ENCODE assay signal across 8 cellular contexts in the genomic region with DNA sequence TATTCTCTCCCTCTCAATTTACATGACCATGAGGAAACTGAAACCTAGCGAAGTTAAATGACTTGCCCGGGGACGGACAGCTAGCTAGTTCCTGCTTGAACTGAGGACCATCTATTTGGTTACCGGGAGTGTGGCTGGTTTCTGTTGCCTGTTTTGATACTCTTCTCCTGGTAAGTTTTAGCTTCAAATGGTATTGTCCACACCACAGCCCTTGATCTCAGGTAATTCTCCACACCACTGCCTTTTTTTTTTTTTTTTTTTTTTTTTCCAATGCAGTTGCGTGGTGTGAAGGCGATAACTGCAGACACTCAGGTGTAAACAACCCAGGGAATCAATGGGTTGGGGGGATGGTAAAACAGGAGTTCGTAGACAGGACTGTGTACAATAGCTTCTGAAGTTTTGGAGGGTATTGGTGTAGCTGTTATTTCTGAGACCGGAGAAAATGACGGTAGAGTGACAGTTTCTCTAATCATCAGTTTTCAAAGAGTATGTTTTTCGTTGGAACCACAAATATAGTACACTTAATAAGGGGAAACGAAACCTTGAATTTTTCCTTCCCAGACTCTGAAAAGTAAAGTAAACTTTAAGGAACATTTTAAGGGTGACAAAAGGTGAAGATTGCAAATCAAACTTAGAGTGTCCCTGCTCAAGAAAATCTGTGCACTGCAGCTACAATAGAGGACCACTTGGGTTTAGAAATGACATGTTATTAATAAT.
DNase-seq lines count a peak whose midpoint lies in the region; ATAC-seq, FAIRE-seq and TF ChIP-seq lines count a peak whose summit lies in the region.

No MANE protein-coding gene starts in this region.

- ATAC-seq in GM21367 (IDR thresholded peaks at IDR 0.05; ENCODE audit: unreplicated experiment), result peak; percentile 57
- peak; percentile 80 to 85 for ATAC-seq in stimulated activated naive B cell treated with anti-CD40 and anti-IgM and Interleukin-4, amounts not matched to agents 10 μg/mL and 1 μg/mL and 100 μg/mL, for 72 hours (replicated peaks)

- no peak for TF ChIP-seq CTCF in esophagus squamous epithelium (IDR thresholded peaks at IDR 0.05)

- peaks cover under 1 to 3% of the 10 kb centered on the region in 2 donors for H3K9me3 Mint-ChIP-seq in stimulated activated naive B cell treated with anti-CD40 and anti-IgM and Interleukin-4, amounts not matched to agents 10 μg/mL and 1 μg/mL and 100 μg/mL, for 72 hours

- peaks cover 0 to 51% (median 0%) of the 10 kb centered on the region in 3 donors for H3K4me1 ChIP-seq in esophagus squamous epithelium

- H3K27me3 ChIP-seq in esophagus squamous epithelium, result no peaks in the 10 kb centered on the region

- H3K4me3 Mint-ChIP-seq in stimulated activated naive B cell treated with anti-CD40 and anti-IgM and Interleukin-4, amounts not matched to agents 10 μg/mL and 1 μg/mL and 100 μg/mL, for 72 hours, result peak overlapping the region; percentile 79 to 84

- peaks cover 11 to 12% of the 10 kb centered on the region in 2 donors for H3K36me3 Mint-ChIP-seq in stimulated activated naive B cell treated with anti-CD40 and anti-IgM and Interleukin-4, amounts not matched to agents 10 μg/mL and 1 μg/mL and 100 μg/mL, for 72 hours

- peak overlapping the region in 3 of 4 donors; percentile 6 to 28 (median 16) for H3K4me3 ChIP-seq in esophagus squamous epithelium

- intact Hi-C loops in esophagus squamous epithelium (cut with DNase I), result no loop called here

- peaks cover 23 to 43% of the 10 kb centered on the region in 2 donors for H3K4me1 Mint-ChIP-seq in stimulated activated naive B cell treated with anti-CD40 and anti-IgM and Interleukin-4, amounts not matched to agents 10 μg/mL and 1 μg/mL and 100 μg/mL, for 72 hours

- H3K27ac Mint-ChIP-seq in stimulated activated naive B cell treated with anti-CD40 and anti-IgM and Interleukin-4, amounts not matched to agents 10 μg/mL and 1 μg/mL and 100 μg/mL, for 72 hours, result peak overlapping the region; percentile 92

- no peaks in the 10 kb centered on the region for H3K27me3 Mint-ChIP-seq in stimulated activated naive B cell treated with anti-CD40 and anti-IgM and Interleukin-4, amounts not matched to agents 10 μg/mL and 1 μg/mL and 100 μg/mL, for 72 hours

- no peaks in the 10 kb centered on the region for H3K36me3 ChIP-seq in esophagus squamous epithelium

- FAIRE-seq in GM12891 (lab: Jason Lieb, UNC), result peak; percentile 71

- DNase-seq in GM12891 (ENCODE audit: insufficient read length, low spot score) (no peak), NCI-H146 (lab: John Stamatoyannopoulos, UW) (peak; percentile 73), esophagus squamous epithelium (lab: John Stamatoyannopoulos, UW) (no peak), OCI-M2 (lab: John Stamatoyannopoulos, UW; ENCODE audit: unreplicated experiment) (no peak), anterior cingulate cortex (lab: John Stamatoyannopoulos, UW) (no peak)
- DNase-seq in stimulated activated naive B cell treated with anti-CD40 and anti-IgM and Interleukin-4, amounts not matched to agents 10 μg/mL and 1 μg/mL and 100 μg/mL, for 72 hours, result peak; percentile 8
- no peak for DNase-seq in activated effector memory CD4-positive, alpha-beta T cell treated with Interleukin-2 at 50 U/mL for 16 hours

- H3K27ac ChIP-seq in esophagus squamous epithelium, result peak overlapping the region in 2 of 4 donors; percentile 49 to 83

- H3K9me3 ChIP-seq in esophagus squamous epithelium, result no peaks in the 10 kb centered on the region

- no peak for TF ChIP-seq POLR2A in GM12891 (IDR thresholded peaks at IDR 0.05; ENCODE audit: low read depth, low read length)
- no peak for TF ChIP-seq POLR2A in esophagus squamous epithelium (IDR thresholded peaks at IDR 0.05)

- WGBS in esophagus squamous epithelium, 2 donors, result 47 to 75% methylated on average over 11 of the region's 11 CpGs

TF ChIP-seq in GM12891, 5 proteins besides CTCF, POLR2A, EP300 and RAD21:
- TF ChIP-seq SPI1 (IDR thresholded peaks at IDR 0.05; ENCODE audit: low read depth, low read length) (peak; percentile 32; the same call in 1 of the 2 replicates), POU2F2 (IDR thresholded peaks at IDR 0.05; ENCODE audit: low read depth, low read length) (no peak)

Comparison
In these comparisons a context has a peak if more than half of its experiments do, and no peak if none do; other contexts are left out.
1. DNase-seq: peak in NCI-H146 (single experiment) and stimulated activated naive B cell treated with anti-CD40 and anti-IgM and Interleukin-4, amounts not matched to agents 10 μg/mL and 1 μg/mL and 100 μg/mL, for 72 hours (single experiment); none in GM12891 (single experiment), esophagus squamous epithelium (single experiment), activated effector memory CD4-positive, alpha-beta T cell treated with Interleukin-2 at 50 U/mL for 16 hours (single experiment), OCI-M2 (single experiment) and anterior cingulate cortex (0 of 58).